15 cellular contexts compared by ENCODE assay signal in genomic region chr2:95379616-95379925, GRCh38. TPM values are rescaled to one million over a fixed set of nuclear protein-coding genes. Genes with fewer than 3 reads are reported as not detected.
DNase-seq lines count a peak whose midpoint lies in the region; ATAC-seq and TF ChIP-seq lines count a peak whose summit lies in the region.
"Had no signal": no experiment of that assay in that cellular context is flagged by ENCODE, and none has a peak within 500 bp of the region (broad histone marks: within the 10 kb centered on the region; RNA-seq: fewer than 3 reads in every experiment).

No MANE protein-coding gene starts in this region.

- TF ChIP-seq CTCF in foreskin fibroblast (IDR thresholded peaks at IDR 0.05; ENCODE audit: low read depth, low read length) (peak; percentile 5), upper lobe of right lung (IDR thresholded peaks at IDR 0.05) (peak; percentile 10)

- intact Hi-C loops in activated naive CD4-positive, alpha-beta T cell treated with anti-CD3 and anti-CD28 coated beads for 36 hours (cut with micrococcal nuclease): no loop called here
- intact Hi-C loops in upper lobe of right lung (cut with DNase I): no loop called here

- no peaks in the 10 kb centered on the region for H3K9me3 Mint-ChIP-seq in activated naive CD4-positive, alpha-beta T cell treated with anti-CD3 and anti-CD28 coated beads for 36 hours
- H3K9me3 Mint-ChIP-seq: activated T-cell treated with anti-CD3 and anti-CD28 coated beads, Interleukin-2, amount 50 U/mL, for 72 hours had no signal

- no peaks in the 10 kb centered on the region for H3K9me3 ChIP-seq in upper lobe of right lung
- H3K9me3 ChIP-seq: tibial artery had no signal

- H3K36me3 Mint-ChIP-seq in activated naive CD4-positive, alpha-beta T cell treated with anti-CD3 and anti-CD28 coated beads for 36 hours (ENCODE audit: low read depth): no peaks in the 10 kb centered on the region

- no peak overlapping the region for H3K27ac Mint-ChIP-seq in activated naive CD4-positive, alpha-beta T cell treated with anti-CD3 and anti-CD28 coated beads for 36 hours
- H3K27ac Mint-ChIP-seq: activated T-cell treated with anti-CD3 and anti-CD28 coated beads, Interleukin-2, amount 50 U/mL, for 72 hours had no signal

- peak; percentile 26; the same call in 2 of the 3 replicates for ATAC-seq in SK-N-SH treated with all-trans-retinoic acid at 6 μM for 48 hours
- ATAC-seq in upper lobe of right lung: no peak
- ATAC-seq in HG03342 (IDR thresholded peaks at IDR 0.05; ENCODE audit: unreplicated experiment): no peak
- ATAC-seq: activated T-cell treated with anti-CD3 and anti-CD28 coated beads, Interleukin-2, amount 50 U/mL, for 72 hours had no signal

- H3K4me3 ChIP-seq in foreskin fibroblast (ENCODE audit: low read depth in 1 of 2, low read length in 2 of 2): no peak overlapping the region
- no peak overlapping the region for H3K4me3 ChIP-seq in upper lobe of right lung
- H3K4me3 ChIP-seq: tibial artery had no signal

- H3K4me3 Mint-ChIP-seq in activated naive CD4-positive, alpha-beta T cell treated with anti-CD3 and anti-CD28 coated beads for 36 hours: no peak overlapping the region
- H3K4me3 Mint-ChIP-seq: activated T-cell treated with anti-CD3 and anti-CD28 coated beads, Interleukin-2, amount 50 U/mL, for 72 hours had no signal

- H3K27ac ChIP-seq in upper lobe of right lung: no peak overlapping the region
- H3K27ac ChIP-seq: tibial artery had no signal

- no peaks in the 10 kb centered on the region for H3K36me3 ChIP-seq in upper lobe of right lung

- peaks cover 2% of the 10 kb centered on the region for H3K4me1 Mint-ChIP-seq in activated naive CD4-positive, alpha-beta T cell treated with anti-CD3 and anti-CD28 coated beads for 36 hours (ENCODE audit: low read depth)

- no peaks in the 10 kb centered on the region for H3K27me3 ChIP-seq in upper lobe of right lung
- H3K27me3 ChIP-seq: tibial artery had no signal

- CTCF ChIA-PET in activated naive CD4-positive, alpha-beta T cell treated with anti-CD3 and anti-CD28 coated beads for 36 hours (lab: Charles Lee): interaction anchor here (0.9 to 1.0 kb wide), 2 partner anchors 9 to 210 kb away, joined by 4 to 5 read pairs; no protein-coding TSS in a partner anchor

- peak; percentile 20 for DNase-seq in activated naive CD4-positive, alpha-beta T cell treated with anti-CD3 and anti-CD28 coated beads for 36 hours
- DNase-seq in activated naive CD4-positive, alpha-beta T cell treated with Interleukin-2 at 50 U/mL for 16 hours: no peak
- DNase-seq in foreskin fibroblast: no peak
- DNase-seq in upper lobe of right lung: no peak
- no peak for DNase-seq in NCI-H1092 treated with DMSO at 0.1 percent for 48 hours (lab: John Stamatoyannopoulos, UW)
- no peak for DNase-seq in NCI-H1930 (lab: John Stamatoyannopoulos, UW)
- DNase-seq: ACHN; activated CD4-positive, CD25-positive, alpha-beta regulatory T cell; activated T-cell treated with anti-CD3 and anti-CD28 coated beads, Interleukin-2, amount 50 U/mL, for 72 hours; caudate nucleus; kidney; NCI-H510A treated with DMSO at 0.1 percent for 48 hours had no signal

- peaks cover 4% of the 10 kb centered on the region for H3K27me3 Mint-ChIP-seq in activated naive CD4-positive, alpha-beta T cell treated with anti-CD3 and anti-CD28 coated beads for 36 hours (ENCODE audit: low read depth)

- no peaks in the 10 kb centered on the region for H3K4me1 ChIP-seq in upper lobe of right lung

TF ChIP-seq in SK-N-SH treated with all-trans-retinoic acid at 6 μM for 48 hours, 23 proteins besides CTCF, POLR2A, EP300 and RAD21:
- TF ChIP-seq OSR1 (CRISPR knock-in tag; IDR thresholded peaks at IDR 0.05): no peak
- no peak for TF ChIP-seq ZNF8 (CRISPR knock-in tag; IDR thresholded peaks at IDR 0.05)
- TF ChIP-seq RARB (CRISPR knock-in tag; IDR thresholded peaks at IDR 0.05): no peak
- TF ChIP-seq PATZ1 (CRISPR knock-in tag; IDR thresholded peaks at IDR 0.05; ENCODE audit: borderline replicate concordance): no peak
- TF ChIP-seq TCF4 (CRISPR knock-in tag; IDR thresholded peaks at IDR 0.05; ENCODE audit: borderline replicate concordance): no peak
- no peak for TF ChIP-seq ZFP3 (CRISPR knock-in tag; IDR thresholded peaks at IDR 0.05)
- TF ChIP-seq, protein P1, sequence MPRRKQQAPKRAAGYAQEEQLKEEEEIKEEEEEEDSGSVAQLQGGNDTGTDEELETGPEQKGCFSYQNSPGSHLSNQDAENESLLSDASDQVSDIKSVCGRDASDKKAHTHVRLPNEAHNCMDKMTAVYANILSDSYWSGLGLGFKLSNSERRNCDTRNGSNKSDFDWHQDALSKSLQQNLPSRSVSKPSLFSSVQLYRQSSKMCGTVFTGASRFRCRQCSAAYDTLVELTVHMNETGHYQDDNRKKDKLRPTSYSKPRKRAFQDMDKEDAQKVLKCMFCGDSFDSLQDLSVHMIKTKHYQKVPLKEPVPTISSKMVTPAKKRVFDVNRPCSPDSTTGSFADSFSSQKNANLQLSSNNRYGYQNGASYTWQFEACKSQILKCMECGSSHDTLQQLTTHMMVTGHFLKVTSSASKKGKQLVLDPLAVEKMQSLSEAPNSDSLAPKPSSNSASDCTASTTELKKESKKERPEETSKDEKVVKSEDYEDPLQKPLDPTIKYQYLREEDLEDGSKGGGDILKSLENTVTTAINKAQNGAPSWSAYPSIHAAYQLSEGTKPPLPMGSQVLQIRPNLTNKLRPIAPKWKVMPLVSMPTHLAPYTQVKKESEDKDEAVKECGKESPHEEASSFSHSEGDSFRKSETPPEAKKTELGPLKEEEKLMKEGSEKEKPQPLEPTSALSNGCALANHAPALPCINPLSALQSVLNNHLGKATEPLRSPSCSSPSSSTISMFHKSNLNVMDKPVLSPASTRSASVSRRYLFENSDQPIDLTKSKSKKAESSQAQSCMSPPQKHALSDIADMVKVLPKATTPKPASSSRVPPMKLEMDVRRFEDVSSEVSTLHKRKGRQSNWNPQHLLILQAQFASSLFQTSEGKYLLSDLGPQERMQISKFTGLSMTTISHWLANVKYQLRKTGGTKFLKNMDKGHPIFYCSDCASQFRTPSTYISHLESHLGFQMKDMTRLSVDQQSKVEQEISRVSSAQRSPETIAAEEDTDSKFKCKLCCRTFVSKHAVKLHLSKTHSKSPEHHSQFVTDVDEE (CRISPR knock-in tag; IDR thresholded peaks at IDR 0.05): no peak
- TF ChIP-seq ZNF70 (CRISPR knock-in tag; IDR thresholded peaks at IDR 0.05): no peak
- no peak for TF ChIP-seq ESRRG (CRISPR knock-in tag; IDR thresholded peaks at IDR 0.05)
- TF ChIP-seq BACH2 (CRISPR knock-in tag; IDR thresholded peaks at IDR 0.05; ENCODE audit: borderline replicate concordance): no peak

RNA-seq across cellular contexts. Expression of gene FAHD2A, which starts 22.9 kb away (rescaled TPM):
- total RNA-seq in activated naive CD4-positive, alpha-beta T cell treated with anti-CD3 and anti-CD28 coated beads for 36 hours: 10 to 100 TPM; 49.3 to 50.7 TPM
- 22.8 TPM for total RNA-seq in upper lobe of right lung
